ENCODE assay signal across 13 cellular contexts in the genomic region with DNA sequence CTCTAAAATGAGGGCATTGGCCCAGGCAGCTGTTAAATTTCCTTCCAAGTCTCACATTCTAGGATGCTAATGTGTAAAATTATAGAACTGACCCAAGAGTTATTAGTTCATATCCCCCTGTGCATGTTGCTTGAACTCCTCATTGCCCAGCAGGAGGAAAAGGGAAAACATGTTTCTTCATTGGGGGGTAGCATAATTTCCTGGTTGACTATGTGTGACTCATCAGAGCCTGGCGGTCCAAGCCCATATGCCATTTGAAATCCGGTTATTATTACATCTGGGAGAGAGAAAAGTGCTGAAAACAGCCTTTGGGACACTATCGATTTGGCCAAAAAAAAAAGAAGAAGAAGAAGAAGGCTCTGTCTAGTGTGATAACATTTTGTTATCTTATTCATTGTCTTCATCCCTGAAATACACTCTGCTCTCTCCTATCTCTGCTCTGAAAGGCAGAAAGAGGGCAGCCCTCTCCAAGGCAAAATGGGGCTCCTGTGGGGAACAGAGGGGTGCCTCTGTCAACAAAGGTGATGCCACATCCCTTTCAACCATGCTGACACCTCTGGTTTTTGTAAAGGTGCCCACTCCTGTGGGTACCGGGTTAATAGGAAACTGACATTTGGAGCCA.
DNase-seq lines count a peak whose midpoint lies in the region; ATAC-seq and TF ChIP-seq lines count a peak whose summit lies in the region.
"Had no signal": no experiment of that assay in that cellular context is flagged by ENCODE, and none has a peak within 500 bp of the region (broad histone marks: within the 10 kb centered on the region; RNA-seq: fewer than 3 reads in every experiment).

No MANE protein-coding gene starts in this region.

- peaks cover 23% of the 10 kb centered on the region for H3K4me1 ChIP-seq in PC-3 (ENCODE audit: insufficient read depth, low read length)

- no peaks in the 10 kb centered on the region for H3K36me3 ChIP-seq in GM06990 (ENCODE audit: control insufficient read depth, insufficient read depth, low read length)
- no peaks in the 10 kb centered on the region for H3K36me3 ChIP-seq in PC-3 (ENCODE audit: low read depth, low read length)
- H3K36me3 ChIP-seq: SJCRH30 had no signal

- no peaks in the 10 kb centered on the region for H3K9me2 ChIP-seq in PC-3 (replicated peaks; ENCODE audit: low read length)

- no peaks in the 10 kb centered on the region for H4K20me1 ChIP-seq in PC-3 (ENCODE audit: low read length)

- DNase-seq in AG08395 (ENCODE audit: low spot score) (peak; percentile 19), GM06990 (ENCODE audit: extremely low read depth, insufficient read length) (no peak), PC-3 (peak; percentile 46), fibroblast of pulmonary artery (ENCODE audit: low read depth) (peak; percentile 39), NCI-H82 (lab: John Stamatoyannopoulos, UW) (no peak), anterior cingulate cortex (lab: John Stamatoyannopoulos, UW) (no peak), HT-29 (ENCODE audit: low spot score) (no peak)
- DNase-seq: activated effector memory CD4-positive, alpha-beta T cell treated with Interleukin-2 at 50 U/mL for 16 hours; CD4-positive, CD25-positive, alpha-beta regulatory T cell; NCI-H69; psoas muscle had no signal

- H3K79me2 ChIP-seq in PC-3 (ENCODE audit: low read length), result no peaks in the 10 kb centered on the region

- ATAC-seq in PC-3 (peak; percentile 23; the same call in 1 of the 2 replicates), GM18502 (IDR thresholded peaks at IDR 0.05; ENCODE audit: poor library complexity, unreplicated experiment) (no peak)
- ATAC-seq: psoas muscle had no signal

- CTCF ChIA-PET in PC-3 (lab: Charles Lee), result no interaction called here

- no peak overlapping the region for H3K9ac ChIP-seq in PC-3 (ENCODE audit: low read length)

- no peak overlapping the region for H3K27ac ChIP-seq in PC-3 (ENCODE audit: low read length)
- H3K27ac ChIP-seq: psoas muscle, SJCRH30 had no signal

- no peaks in the 10 kb centered on the region for H3F3A ChIP-seq in PC-3 (ENCODE audit: low read length, unreplicated experiment)

- no TSS peak for BruUV-seq in PC-3 (replicated peaks; lab: Mats Ljungman, UMichigan)

- TF ChIP-seq CTCF in GM06990 (IDR thresholded peaks at IDR 0.05; ENCODE audit: insufficient read depth, low read length, poor library complexity, severe bottlenecking) (peak; percentile 8), PC-3 (conservative IDR thresholded peaks at IDR 0.05; ENCODE audit: low read depth, low read length) (no peak), fibroblast of pulmonary artery (IDR thresholded peaks at IDR 0.05; ENCODE audit: low read length, missing control alignments) (no peak)

- no peaks in the 10 kb centered on the region for H3K9me3 ChIP-seq in PC-3 (ENCODE audit: low read length)
- H3K9me3 ChIP-seq: psoas muscle, SJCRH30 had no signal

- H3K27me3 ChIP-seq in GM06990 (replicated peaks; ENCODE audit: control insufficient read depth, insufficient read depth, low read length), result no peaks in the 10 kb centered on the region
- no peaks in the 10 kb centered on the region for H3K27me3 ChIP-seq in PC-3 (ENCODE audit: low read length)
- H3K27me3 ChIP-seq: SJCRH30 had no signal

- H2AFZ ChIP-seq in PC-3 (ENCODE audit: low read length), result no peak overlapping the region

- intact Hi-C loops in PC-3 (cut with micrococcal nuclease), result loop anchor here (10.0 kb wide), 1 partner anchor 80 kb away; no protein-coding TSS in a partner anchor

- POLR2A ChIA-PET in PC-3 (lab: Charles Lee; ENCODE audit: unreplicated experiment), result interaction anchor here (0.6 kb wide), 1 partner anchor 65 kb away, joined by 5 read pairs; no protein-coding TSS in a partner anchor

- peak overlapping the region; percentile 23; the same call in 1 of the 2 replicates for H3K4me2 ChIP-seq in PC-3 (ENCODE audit: low read length)

- no peak overlapping the region for H3K4me3 ChIP-seq in GM06990 (replicated peaks; ENCODE audit: low read depth, low read length)
- H3K4me3 ChIP-seq in PC-3 (ENCODE audit: low read length), result no peak overlapping the region
- no peak overlapping the region for H3K4me3 ChIP-seq in fibroblast of pulmonary artery (replicated peaks; ENCODE audit: low read depth, low read length)
- H3K4me3 ChIP-seq: psoas muscle, SJCRH30 had no signal

Comparison
In these comparisons a context has a peak if more than half of its experiments do, and no peak if none do; other contexts are left out.
1. DNase-seq: peak in AG08395 (single experiment), PC-3 (single experiment) and fibroblast of pulmonary artery (single experiment); none in GM06990 (single experiment), NCI-H82 (single experiment), anterior cingulate cortex (0 of 58) and HT-29 (single experiment).